8 cellular contexts compared by ENCODE assay signal in the genomic region with DNA sequence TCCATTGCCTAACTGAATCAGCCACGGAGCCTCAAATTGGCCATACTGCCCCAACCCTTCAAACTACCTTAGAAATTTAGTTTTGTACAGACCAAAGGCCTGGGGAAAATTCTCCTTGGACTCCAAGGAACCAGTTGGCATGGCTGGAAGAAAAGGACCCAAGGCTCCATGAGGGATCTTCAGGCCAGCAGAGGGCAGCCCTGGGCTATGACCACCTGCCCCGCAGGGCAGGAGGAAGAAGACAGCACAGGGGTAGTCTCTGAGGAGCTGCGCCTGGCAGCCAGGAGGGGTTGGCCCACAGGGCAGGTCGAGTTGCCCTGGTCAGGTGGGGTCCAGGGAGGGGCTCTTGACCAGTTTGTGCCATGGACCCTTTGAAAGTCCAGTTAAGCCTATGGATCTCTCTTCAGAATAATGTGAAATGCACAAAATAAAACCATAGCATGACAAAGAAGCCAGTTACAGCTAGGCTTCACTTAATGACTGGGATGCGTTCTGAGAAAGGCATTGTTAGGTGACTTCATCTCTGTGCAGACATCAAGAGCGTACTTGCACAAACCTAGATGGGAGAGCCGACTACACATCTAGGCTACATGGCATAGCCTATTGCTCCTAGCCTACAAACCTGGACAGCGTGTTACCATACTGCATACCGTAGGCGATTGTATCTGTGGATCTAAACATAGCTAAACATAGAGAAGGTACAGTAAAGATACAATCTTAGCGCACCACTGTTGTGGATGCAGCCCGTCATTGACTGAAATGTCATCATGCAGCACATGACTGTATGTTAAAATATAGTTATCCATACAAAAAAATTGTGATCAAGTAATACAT. TPM values are rescaled to one million over a fixed set of nuclear protein-coding genes. Genes with fewer than 3 reads are reported as not detected.
A peak's percentile ranks its signal among the peaks of the same experiment; 100 is the strongest.
DNase-seq lines count a peak whose midpoint lies in the region; ATAC-seq, FAIRE-seq and TF ChIP-seq lines count a peak whose summit lies in the region.

No MANE protein-coding gene starts in this region.

- CTCF ChIA-PET in CD4-positive, alpha-beta T cell (lab: Charles Lee): interaction anchor here (1.2 to 1.6 kb wide), 2 partner anchors 28 to 34 kb away, joined by 5 to 7 read pairs; no protein-coding TSS in a partner anchor

- ATAC-seq in CD4-positive, alpha-beta T cell (ENCODE audit: poor library complexity): no peak
- ATAC-seq in HG03139 (IDR thresholded peaks at IDR 0.05; ENCODE audit: unreplicated experiment): no peak
- no peak for ATAC-seq in GM18873 (IDR thresholded peaks at IDR 0.05; ENCODE audit: low FRiP score, unreplicated experiment)

- H3K27ac Mint-ChIP-seq in CD4-positive, alpha-beta T cell: no peak overlapping the region

- no peaks in the 10 kb centered on the region for H3K9me3 ChIP-seq in CD4-positive, alpha-beta T cell (ENCODE audit: control insufficient read depth, low read length)
- no peaks in the 10 kb centered on the region for H3K9me3 ChIP-seq in HAP-1
- H3K9me3 ChIP-seq in adipocyte (ENCODE audit: control insufficient read depth, low read length): no peaks in the 10 kb centered on the region
- H3K9me3 ChIP-seq in hepatocyte (ENCODE audit: low read depth): no peaks in the 10 kb centered on the region

- WGBS in hepatocyte (ENCODE audit: low lambda C conversion rate, missing lambda C conversion rate): 73% methylated on average over 12 of the region's 12 CpGs

- H3K4me1 ChIP-seq in HAP-1 (no peaks in the 10 kb centered on the region), adipocyte (ENCODE audit: control insufficient read depth, insufficient read depth, low read length) (peaks cover 3% of the 10 kb centered on the region), hepatocyte (ENCODE audit: insufficient read depth) (no peaks in the 10 kb centered on the region)

- no peaks in the 10 kb centered on the region for H3K9me2 ChIP-seq in hepatocyte (replicated peaks; ENCODE audit: insufficient read depth)

- no peak overlapping the region for H2AFZ ChIP-seq in hepatocyte

- intact Hi-C loops in CD4-positive, alpha-beta T cell (cut with DNase I, micrococcal nuclease): loop anchor here (1.0 to 10.0 kb wide), 3 partner anchors 28 to 139 kb away; no protein-coding TSS in a partner anchor

- FAIRE-seq in RCC 7860 (lab: Jason Lieb, UNC): no peak

- no peaks in the 10 kb centered on the region for H3K79me2 ChIP-seq in hepatocyte

- TF ChIP-seq CTCF in CD4-positive, alpha-beta T cell (IDR thresholded peaks at IDR 0.05): peak; percentile 52
- peak; percentile 49 for TF ChIP-seq CTCF in hepatocyte (IDR thresholded peaks at IDR 0.05; ENCODE audit: poor library complexity)

- H3K4me3 ChIP-seq in HAP-1 (no peak overlapping the region), adipocyte (ENCODE audit: low read length) (no peak overlapping the region), hepatocyte (no peak overlapping the region)

- H3K27ac ChIP-seq in CD4-positive, alpha-beta T cell (ENCODE audit: low read depth, low read length): no peak overlapping the region
- no peak overlapping the region for H3K27ac ChIP-seq in hepatocyte

- no peak overlapping the region for H3K4me2 ChIP-seq in hepatocyte

- H3K4me1 Mint-ChIP-seq in CD4-positive, alpha-beta T cell (ENCODE audit: low read depth): no peaks in the 10 kb centered on the region

- peaks cover 28% of the 10 kb centered on the region for H3K27me3 Mint-ChIP-seq in CD4-positive, alpha-beta T cell

- no peak overlapping the region for H3K9ac ChIP-seq in adipocyte (ENCODE audit: low read length)

- DNase-seq in CD4-positive, alpha-beta T cell: peak in 9 of 10 experiments; percentile 2 to 46 (median 25)
- DNase-seq in HAP-1 (ENCODE audit: low spot score in 2 of 2) (peak; percentile 21 to 65), RCC 7860 (ENCODE audit: low spot score) (peak; percentile 46), adipocyte (ENCODE audit: low read depth) (peak; percentile 57), hepatocyte (ENCODE audit: low spot score) (peak; percentile 70)
- peak; percentile 5 to 17 for DNase-seq in stimulated activated CD4-positive, alpha-beta T cell treated with anti-CD3 and anti-CD28 coated beads, Interleukin-1b, Interleukin-23, amount 100 ng/mL, for 4 hours (ENCODE audit: low read depth in 2 of 2)

- in situ Hi-C loops in HAP-1 (cut with MboI; ENCODE audit: low sequenced_read_pairs): no loop called here

- H3K27me3 ChIP-seq in CD4-positive, alpha-beta T cell (ENCODE audit: control insufficient read depth, insufficient read depth, low read length): no peaks in the 10 kb centered on the region
- 0 out of 2 replicates have a peak, but pooled peaks cover 3% of the 10 kb centered on the region for H3K27me3 ChIP-seq in HAP-1 (ENCODE audit: low read depth)
- peaks cover 46% of the 10 kb centered on the region for H3K27me3 ChIP-seq in adipocyte (replicated peaks; ENCODE audit: control insufficient read depth, insufficient read depth, low read length)
- H3K27me3 ChIP-seq in hepatocyte: no peaks in the 10 kb centered on the region

- POLR2A ChIA-PET in CD4-positive, alpha-beta T cell (lab: Charles Lee): no interaction called here

- H4K20me1 ChIP-seq in hepatocyte (ENCODE audit: insufficient read depth, poor library complexity, severe bottlenecking): no peaks in the 10 kb centered on the region

- no peaks in the 10 kb centered on the region for H3K9me3 Mint-ChIP-seq in CD4-positive, alpha-beta T cell

- no peak overlapping the region for H3K4me3 Mint-ChIP-seq in CD4-positive, alpha-beta T cell

- H3K36me3 ChIP-seq in HAP-1 (replicated peaks) (no peaks in the 10 kb centered on the region), adipocyte (ENCODE audit: control insufficient read depth, insufficient read depth, low read length, severe bottlenecking) (no peaks in the 10 kb centered on the region), hepatocyte (replicated peaks; ENCODE audit: insufficient read depth, low read depth) (no peaks in the 10 kb centered on the region)

- no peaks in the 10 kb centered on the region for H3K36me3 Mint-ChIP-seq in CD4-positive, alpha-beta T cell (ENCODE audit: low read depth)

RNA-seq across cellular contexts. Expression of gene CACNA1S, which starts 26.1 kb away (rescaled TPM):
- not detected for total RNA-seq in CD4-positive, alpha-beta T cell
- total RNA-seq in hepatocyte: 0.04 TPM in 1 of 2 replicates, not detected in the other
- polyA plus RNA-seq in hepatocyte: not detected in 2 replicates

RNA-seq across cellular contexts. Expression of gene ASCL5, which starts 40.9 kb away (rescaled TPM):
- under 1 TPM; 0.49 to 0.50 TPM for total RNA-seq in CD4-positive, alpha-beta T cell
- not detected in 2 replicates for total RNA-seq in hepatocyte
- polyA plus RNA-seq in hepatocyte: not detected in 2 replicates

Comparison
In these comparisons a context has a peak if more than half of its experiments do, and no peak if none do; other contexts are left out.
1. DNase-seq: peak in every context shown above with its lines; median percentile 70 in hepatocyte; 57 in adipocyte; 46 in RCC 7860; 43 in HAP-1; 25 in CD4-positive, alpha-beta T cell; 11 in stimulated activated CD4-positive, alpha-beta T cell treated with anti-CD3 and anti-CD28 coated beads, Interleukin-1b, Interleukin-23, amount 100 ng/mL, for 4 hours.